ENCODE assay signal across 22 cellular contexts in the genomic region with DNA sequence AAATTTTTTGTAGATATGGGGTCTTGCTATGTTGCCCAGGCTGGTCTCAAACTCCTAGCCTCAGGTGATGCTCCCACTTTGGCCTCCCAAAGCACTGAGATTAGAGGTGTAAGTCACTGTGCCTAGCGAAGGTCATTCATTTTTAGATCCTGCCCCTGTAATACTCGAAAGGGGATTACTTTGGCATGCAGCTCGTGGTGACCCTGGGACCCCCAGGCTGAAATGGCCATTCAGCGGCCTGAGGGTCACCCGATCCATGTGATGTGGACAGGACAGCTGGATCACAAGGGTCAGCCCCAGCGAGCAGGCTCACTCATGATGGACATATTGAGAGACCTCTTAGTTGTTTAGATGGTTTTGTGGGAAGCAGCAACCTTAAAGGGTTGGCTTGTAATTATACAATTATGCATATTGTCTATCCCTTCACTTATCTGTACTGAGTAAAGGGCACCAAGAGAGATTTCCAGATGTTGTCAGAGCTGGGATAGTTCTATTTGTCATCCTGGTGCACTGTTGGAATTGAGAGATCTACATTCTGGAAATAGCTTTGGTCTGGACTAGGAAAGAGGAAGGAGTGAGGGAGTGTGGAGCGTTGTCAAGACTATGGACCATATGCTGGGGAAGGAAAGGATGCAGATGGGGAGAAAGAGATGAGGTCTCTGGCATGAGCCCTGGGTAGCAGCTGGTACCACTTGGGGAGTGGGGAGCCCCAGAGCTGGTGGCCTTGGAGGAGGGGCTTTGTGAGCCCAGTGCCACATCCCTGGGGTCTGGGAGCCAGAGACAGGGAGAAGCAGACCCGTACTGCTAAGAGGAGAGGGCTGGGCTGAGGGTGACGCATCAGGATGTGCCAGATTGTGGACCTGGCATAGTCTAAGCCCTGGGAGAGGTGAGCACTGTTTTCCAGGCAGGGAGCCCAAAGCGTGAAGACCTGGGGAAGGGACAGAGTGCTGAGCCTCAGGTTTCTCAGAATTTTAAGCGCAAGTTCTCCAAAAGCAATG. TPM values are rescaled to one million over a fixed set of nuclear protein-coding genes. Genes with fewer than 3 reads are reported as not detected.
DNase-seq lines count a peak whose midpoint lies in the region; ATAC-seq and TF ChIP-seq lines count a peak whose summit lies in the region.
"Had no signal": no experiment of that assay in that cellular context is flagged by ENCODE, and none has a peak within 500 bp of the region (broad histone marks: within the 10 kb centered on the region; RNA-seq: fewer than 3 reads in every experiment).

No MANE protein-coding gene starts in this region.

- H4K20me1 ChIP-seq in SK-N-SH (ENCODE audit: insufficient read depth) = no peaks in the 10 kb centered on the region
- no peaks in the 10 kb centered on the region for H4K20me1 ChIP-seq in OCI-LY7 (ENCODE audit: insufficient read depth, low read length)
- H4K20me1 ChIP-seq: BLaER1 treated with 17β-estradiol and CSF1 and Interleukin-3, amounts not matched to agents 10 nM and 100 nM had no signal

- H3K4me3 ChIP-seq in SK-N-SH (ENCODE audit: low read depth in 2 of 2, low read length in 1 of 2) (no peak overlapping the region), Panc1 (ENCODE audit: low read depth in 2 of 2, low read length in 2 of 2) (no peak overlapping the region), upper lobe of right lung (no peak overlapping the region), OCI-LY7 (ENCODE audit: low read depth, low read length, poor library complexity, severe bottlenecking) (no peak overlapping the region)
- H3K4me3 ChIP-seq: BLaER1 treated with 17β-estradiol and CSF1 and Interleukin-3, amounts not matched to agents 10 nM and 100 nM had no signal

- TF ChIP-seq RAD21 in SK-N-SH (IDR thresholded peaks at IDR 0.05; ENCODE audit: low read length) = no peak

- ATAC-seq in SK-N-SH treated with all-trans-retinoic acid at 6 μM for 48 hours = no peak
- ATAC-seq in Panc1 = 0 out of 2 replicates have a peak, but pooled peaks have one; percentile 24
- ATAC-seq in left lobe of liver = no peak
- no peak for ATAC-seq in upper lobe of right lung
- ATAC-seq: CD8-positive, alpha-beta T cell; HCT116 had no signal

- no peaks in the 10 kb centered on the region for H3F3A ChIP-seq in SK-N-SH (replicated peaks; ENCODE audit: insufficient read depth)

- H3K4me2 ChIP-seq in SK-N-SH (no peak overlapping the region), OCI-LY7 (ENCODE audit: low read length) (no peak overlapping the region)
- H3K4me2 ChIP-seq: BLaER1 treated with 17β-estradiol and CSF1 and Interleukin-3, amounts not matched to agents 10 nM and 100 nM; KMS-11 had no signal

- BruUV-seq in Panc1 (replicated peaks; lab: Mats Ljungman, UMichigan) (no TSS peak), OCI-LY7 (replicated peaks; lab: Mats Ljungman, UMichigan) (no TSS peak)

- H3K79me2 ChIP-seq in SK-N-SH (ENCODE audit: insufficient read depth) (no peaks in the 10 kb centered on the region), OCI-LY7 (ENCODE audit: insufficient read depth, low read depth, low read length) (no peaks in the 10 kb centered on the region)

- DNase-seq in SK-N-SH = peak; percentile 15
- DNase-seq in Panc1 (ENCODE audit: low read depth, low spot score) = no peak
- DNase-seq in left lobe of liver (ENCODE audit: low spot score) = peak; percentile 33
- peak; percentile 39 for DNase-seq in upper lobe of right lung
- no peak for DNase-seq in OCI-LY7 (ENCODE audit: low spot score)
- no peak for DNase-seq in dermis blood vessel endothelial cell
- DNase-seq: 8988T; CD8-positive, alpha-beta T cell; DMS53; GF-D8; IMR-90; NCI-H1092 treated with DMSO at 0.1 percent for 48 hours; NCI-H146; NCI-H2029; NCI-H2227 treated with DMSO at 0.1 percent for 48 hours; NCI-H510A treated with DMSO at 0.1 percent for 48 hours; NCI-H748 treated with DMSO at 0.1 percent for 48 hours had no signal

- H3K27ac ChIP-seq in SK-N-SH (ENCODE audit: low read depth in 2 of 2, low read length in 1 of 2) (no peak overlapping the region), Panc1 (ENCODE audit: low read length) (no peak overlapping the region), upper lobe of right lung (no peak overlapping the region), OCI-LY7 (ENCODE audit: low read depth, low read length, poor library complexity, severe bottlenecking) (no peak overlapping the region)
- H3K27ac ChIP-seq: BLaER1 treated with 17β-estradiol and CSF1 and Interleukin-3, amounts not matched to agents 10 nM and 100 nM; KMS-11 had no signal

- WGBS in SK-N-SH (ENCODE audit: low lambda C conversion rate) = 81% methylated on average over 5 of the region's 11 CpGs

- in situ Hi-C loops in Panc1 (cut with HindIII; ENCODE audit: low pct_unique_long_range_greater_than_20kb, low sequenced_read_pairs) = no loop called here

- intact Hi-C loops in Panc1 (cut with micrococcal nuclease; ENCODE audit: unreplicated experiment) (no loop called here), upper lobe of right lung (cut with DNase I) (no loop called here), OCI-LY7 (cut with micrococcal nuclease; ENCODE audit: unreplicated experiment) (no loop called here)

- H3K36me3 ChIP-seq in SK-N-SH (replicated peaks in 1 of 2; ENCODE audit: control insufficient read depth in 1 of 2, insufficient read depth in 2 of 2, low read length in 1 of 2) = no peaks in the 10 kb centered on the region
- no peaks in the 10 kb centered on the region for H3K36me3 ChIP-seq in Panc1 (ENCODE audit: control insufficient read depth, insufficient read depth, low read length)
- no peaks in the 10 kb centered on the region for H3K36me3 ChIP-seq in upper lobe of right lung
- H3K36me3 ChIP-seq in OCI-LY7 (ENCODE audit: insufficient read depth, low read length) = no peaks in the 10 kb centered on the region
- H3K36me3 ChIP-seq: BLaER1 treated with 17β-estradiol and CSF1 and Interleukin-3, amounts not matched to agents 10 nM and 100 nM had no signal

- TF ChIP-seq EP300 in SK-N-SH (IDR thresholded peaks at IDR 0.05; ENCODE audit: borderline replicate concordance in 1 of 2, low read depth in 1 of 2, low read length in 1 of 2) = no peak

- H2AFZ ChIP-seq in SK-N-SH (ENCODE audit: low read depth) = no peak overlapping the region
- no peak overlapping the region for H2AFZ ChIP-seq in OCI-LY7 (ENCODE audit: low read length)

- H3K27me3 ChIP-seq in SK-N-SH (ENCODE audit: insufficient read depth) (no peaks in the 10 kb centered on the region), Panc1 (ENCODE audit: control insufficient read depth, insufficient read depth, low read length) (no peaks in the 10 kb centered on the region), upper lobe of right lung (no peaks in the 10 kb centered on the region)
- H3K27me3 ChIP-seq: BLaER1 treated with 17β-estradiol and CSF1 and Interleukin-3, amounts not matched to agents 10 nM and 100 nM had no signal

- CTCF ChIA-PET in SK-N-SH (lab: Yijun Ruan, JAX) (interaction anchor here (0.6 to 1.4 kb wide), 4 partner anchors 12 to 397 kb away, joined by 3 read pairs; no protein-coding TSS in a partner anchor), Panc1 (lab: Charles Lee) (no interaction called here), OCI-LY7 (lab: Charles Lee; ENCODE audit: unreplicated experiment) (no interaction called here)

- no peaks in the 10 kb centered on the region for H3K4me1 ChIP-seq in SK-N-SH (ENCODE audit: control insufficient read depth in 1 of 2, insufficient read depth in 2 of 2, low read depth in 1 of 2, low read length in 1 of 2)
- H3K4me1 ChIP-seq in Panc1 (ENCODE audit: control insufficient read depth, insufficient read depth, low read length) = no peaks in the 10 kb centered on the region
- no peaks in the 10 kb centered on the region for H3K4me1 ChIP-seq in upper lobe of right lung
- H3K4me1 ChIP-seq in OCI-LY7 (ENCODE audit: insufficient read depth, low read length, poor library complexity, severe bottlenecking) = no peaks in the 10 kb centered on the region

- H3K9me3 ChIP-seq in SK-N-SH (no peaks in the 10 kb centered on the region), Panc1 (ENCODE audit: control insufficient read depth, insufficient read depth, low read depth, low read length) (no peaks in the 10 kb centered on the region), upper lobe of right lung (no peaks in the 10 kb centered on the region), OCI-LY7 (ENCODE audit: low read length) (no peaks in the 10 kb centered on the region)
- H3K9me3 ChIP-seq: BLaER1 treated with 17β-estradiol and CSF1 and Interleukin-3, amounts not matched to agents 10 nM and 100 nM had no signal

- TF ChIP-seq CTCF in SK-N-SH (IDR thresholded peaks at IDR 0.05) (no peak), Panc1 (IDR thresholded peaks at IDR 0.05) (no peak), upper lobe of right lung (IDR thresholded peaks at IDR 0.05) (no peak), OCI-LY7 (conservative IDR thresholded peaks at IDR 0.05; ENCODE audit: low read length) (no peak)

- no peak overlapping the region for H3K9ac ChIP-seq in SK-N-SH
- H3K9ac ChIP-seq: BLaER1 treated with 17β-estradiol and CSF1 and Interleukin-3, amounts not matched to agents 10 nM and 100 nM; KMS-11 had no signal

- no peaks in the 10 kb centered on the region for H3K9me2 ChIP-seq in SK-N-SH
- no peaks in the 10 kb centered on the region for H3K9me2 ChIP-seq in OCI-LY7 (ENCODE audit: insufficient read depth, low read length)

- POLR2A ChIA-PET in SK-N-SH (lab: Yijun Ruan, JAX) (no interaction called here), Panc1 (lab: Charles Lee) (no interaction called here), OCI-LY7 (lab: Charles Lee) (no interaction called here)

RNA-seq across cellular contexts. Expression of gene RHBDD3, which starts 15.5 kb away (rescaled TPM):
- polyA plus RNA-seq in SK-N-SH (2012; rRNA removed) = 19.0 and 23.0 TPM in 2 replicates
- polyA plus RNA-seq in SK-N-SH (2012; cell fraction: cytosol; rRNA removed) = 7.0 and 12.1 TPM in 2 replicates
- 47.6 and 71.1 TPM in 2 replicates for polyA plus RNA-seq in SK-N-SH (2012; cell fraction: nucleus; rRNA removed)
- 49.6 TPM for total RNA-seq in Panc1 (2021; ENCODE audit: unreplicated experiment)
- 48.2 TPM for polyA plus RNA-seq in Panc1 (2012; ENCODE audit: insufficient read length)
- 18.9 TPM for total RNA-seq in left lobe of liver
- 19.0 TPM for total RNA-seq in upper lobe of right lung
- total RNA-seq in OCI-LY7 (2014; rRNA removed; shearing (Covaris generic)) = 37.9 and 44.5 TPM in 2 replicates
- total RNA-seq in OCI-LY7 (2022) = 38.6 and 39.2 TPM in 2 replicates
- 27.1 and 28.1 TPM in 2 replicates for total RNA-seq in dermis blood vessel endothelial cell

RNA-seq across cellular contexts. Expression of gene EWSR1, which starts 15.8 kb away (rescaled TPM):
- polyA plus RNA-seq in SK-N-SH (2012; rRNA removed) = 173 and 234 TPM in 2 replicates
- polyA plus RNA-seq in SK-N-SH (2012; cell fraction: cytosol; rRNA removed) = 103 and 111 TPM in 2 replicates
- polyA plus RNA-seq in SK-N-SH (2012; cell fraction: nucleus; rRNA removed) = 442 and 643 TPM in 2 replicates
- 272 TPM for total RNA-seq in Panc1 (2021; ENCODE audit: unreplicated experiment)
- polyA plus RNA-seq in Panc1 (2012; ENCODE audit: insufficient read length) = 240 TPM
- 93.3 TPM for total RNA-seq in left lobe of liver
- total RNA-seq in upper lobe of right lung = 149 TPM
- total RNA-seq in OCI-LY7 (2014; rRNA removed; shearing (Covaris generic)) = 270 and 311 TPM in 2 replicates
- total RNA-seq in OCI-LY7 (2022) = 333 and 375 TPM in 2 replicates
- total RNA-seq in dermis blood vessel endothelial cell = 153 and 156 TPM in 2 replicates

RNA-seq across cellular contexts. Expression of gene EMID1, which starts 46.6 kb away (rescaled TPM):
- polyA plus RNA-seq in SK-N-SH (2012; rRNA removed) = 0.71 and 1.1 TPM in 2 replicates
- 0.59 and 1.2 TPM in 2 replicates for polyA plus RNA-seq in SK-N-SH (2012; cell fraction: cytosol; rRNA removed)
- polyA plus RNA-seq in SK-N-SH (2012; cell fraction: nucleus; rRNA removed) = 0.68 and 1.3 TPM in 2 replicates
- 1.1 TPM for total RNA-seq in Panc1 (2021; ENCODE audit: unreplicated experiment)
- polyA plus RNA-seq in Panc1 (2012; ENCODE audit: insufficient read length) = 1.8 TPM
- total RNA-seq in left lobe of liver = 1.3 TPM
- total RNA-seq in upper lobe of right lung = 15.2 TPM
- not detected in 2 replicates for total RNA-seq in OCI-LY7 (2014; rRNA removed; shearing (Covaris generic))
- not detected in 2 replicates for total RNA-seq in OCI-LY7 (2022)
- 2.9 and 6.1 TPM in 2 replicates for total RNA-seq in dermis blood vessel endothelial cell
- total RNA-seq: CD8-positive, alpha-beta T cell; HT1080 had no signal

RNA-seq across cellular contexts. Expression of gene GAS2L1, which starts 54.2 kb away (rescaled TPM):
- 16.8 and 21.8 TPM in 2 replicates for polyA plus RNA-seq in SK-N-SH (2012; rRNA removed)
- polyA plus RNA-seq in SK-N-SH (2012; cell fraction: cytosol; rRNA removed) = 9.2 and 14.9 TPM in 2 replicates
- polyA plus RNA-seq in SK-N-SH (2012; cell fraction: nucleus; rRNA removed) = 40.3 and 60.8 TPM in 2 replicates
- total RNA-seq in Panc1 (2021; ENCODE audit: unreplicated experiment) (68.8 TPM), left lobe of liver (14.3 TPM), upper lobe of right lung (27.2 TPM), OCI-LY7 (2022) (not detected in 2 replicates), dermis blood vessel endothelial cell (24.7 and 44.4 TPM in 2 replicates)
- 74.4 TPM for polyA plus RNA-seq in Panc1 (2012; ENCODE audit: insufficient read length)
- total RNA-seq in OCI-LY7 (2014; rRNA removed; shearing (Covaris generic)) = not detected in 2 replicates
- total RNA-seq: CD8-positive, alpha-beta T cell had no signal

Comparison
In these comparisons a context has a peak if more than half of its experiments do, and no peak if none do; other contexts are left out.
1. DNase-seq: peak in SK-N-SH (single experiment), left lobe of liver (single experiment) and upper lobe of right lung (single experiment); none in Panc1 (single experiment), OCI-LY7 (single experiment) and dermis blood vessel endothelial cell (single experiment).